ENCODE assay signal across 14 cellular contexts in genomic region chr11:77084581-77085191, GRCh38. TPM values are rescaled to one million over a fixed set of nuclear protein-coding genes. Genes with fewer than 3 reads are reported as not detected.
DNase-seq lines count a peak whose midpoint lies in the region; FAIRE-seq and TF ChIP-seq lines count a peak whose summit lies in the region.
"Had no signal": no experiment of that assay in that cellular context is flagged by ENCODE, and none has a peak within 500 bp of the region (broad histone marks: within the 10 kb centered on the region; RNA-seq: fewer than 3 reads in every experiment).

No MANE protein-coding gene starts in this region.

- H3K27me3 ChIP-seq in BE2C (no peaks in the 10 kb centered on the region), H9 (ENCODE audit: insufficient read depth, low read length) (no peaks in the 10 kb centered on the region), Karpas-422 (ENCODE audit: low read length) (no peaks in the 10 kb centered on the region)

- WGBS in H9 (ENCODE audit: extremely low coverage, insufficient read length, low lambda C conversion rate) = no CpG with 5 or more reads among the region's 25 CpGs

- peaks cover 3 to 4% of the 10 kb centered on the region in 2 experiments; a peak in 3 of 5 replicates for H3K9me3 Mint-ChIP-seq in H9
- H3K9me3 Mint-ChIP-seq: activated naive CD4-positive, alpha-beta T cell treated with anti-CD3 and anti-CD28 coated beads for 36 hours; naive thymus-derived CD4-positive, alpha-beta T cell had no signal

- H3T11ph ChIP-seq in H9 (ENCODE audit: low read length) = no peak overlapping the region

- no peak overlapping the region for H2BK12ac ChIP-seq in H9 (ENCODE audit: insufficient read length, low read depth, low read length)

- H3K27ac ChIP-seq in H9 (ENCODE audit: insufficient read length, low read depth, low read length) (no peak overlapping the region), kidney (ENCODE audit: low read depth in 2 of 2, low read length in 2 of 2) (no peak overlapping the region), Karpas-422 (ENCODE audit: low read length) (no peak overlapping the region)

- no peak overlapping the region for H3K23ac ChIP-seq in H9 (ENCODE audit: insufficient read length, low read depth, low read length)

- H3K4me3 Mint-ChIP-seq in H9 = no peak overlapping the region
- H3K4me3 Mint-ChIP-seq: activated naive CD4-positive, alpha-beta T cell treated with anti-CD3 and anti-CD28 coated beads for 36 hours; naive thymus-derived CD4-positive, alpha-beta T cell had no signal

- H3K36me3 ChIP-seq in BE2C = no peaks in the 10 kb centered on the region
- H3K36me3 ChIP-seq in kidney (ENCODE audit: control insufficient read depth in 1 of 2, insufficient read depth in 2 of 2, low read length in 2 of 2) = no peaks in the 10 kb centered on the region
- no peaks in the 10 kb centered on the region for H3K36me3 ChIP-seq in Karpas-422 (ENCODE audit: insufficient read depth, low read length)

- no peaks in the 10 kb centered on the region for H3K27me3 Mint-ChIP-seq in H9 (ENCODE audit: low read depth)
- H3K27me3 Mint-ChIP-seq: naive thymus-derived CD4-positive, alpha-beta T cell had no signal

- H3K36me3 Mint-ChIP-seq in H9 (ENCODE audit: insufficient read depth in 1 of 3, low read depth in 3 of 3) = no peaks in the 10 kb centered on the region; a peak in 4 of 7 replicates

- no peaks in the 10 kb centered on the region for H4K20me1 ChIP-seq in H9 (ENCODE audit: control insufficient read depth, insufficient read depth, insufficient read length)
- no peaks in the 10 kb centered on the region for H4K20me1 ChIP-seq in Karpas-422 (ENCODE audit: insufficient read depth, low read depth, low read length)

- no peak overlapping the region for H2BK120ac ChIP-seq in H9 (ENCODE audit: low read depth, low read length, poor library complexity, severe bottlenecking)

- H3K79me1 ChIP-seq in H9 (ENCODE audit: insufficient read depth, low read depth, low read length, poor library complexity, severe bottlenecking) = no peaks in the 10 kb centered on the region

- no peak overlapping the region for H3K56ac ChIP-seq in H9 (ENCODE audit: insufficient read length, low read depth, low read length)

- H3K18ac ChIP-seq in H9 (ENCODE audit: insufficient read length, low read depth, low read length) = no peak overlapping the region

- H3K4me1 ChIP-seq in BE2C = peaks cover 14% of the 10 kb centered on the region
- H3K4me1 ChIP-seq in H9 (ENCODE audit: insufficient read depth, low read length) = no peaks in the 10 kb centered on the region
- H3K4me1 ChIP-seq in kidney (ENCODE audit: control insufficient read depth in 1 of 2, insufficient read depth in 1 of 2, low read depth in 1 of 2, low read length in 2 of 2) = peaks cover 22 to 30% of the 10 kb centered on the region in 2 donors
- H3K4me1 ChIP-seq in Karpas-422 (ENCODE audit: low read length) = peaks cover 9% of the 10 kb centered on the region

- H4K8ac ChIP-seq in H9 (replicated peaks; ENCODE audit: insufficient read length, low read depth, low read length) = no peak overlapping the region

- H4K5ac ChIP-seq in H9 (ENCODE audit: insufficient read length, low read depth, low read length) = no peak overlapping the region

- H3K4me1 Mint-ChIP-seq in H9 = peaks cover 6 to 8% of the 10 kb centered on the region in 2 experiments

- no peak overlapping the region for H2BK20ac ChIP-seq in H9 (ENCODE audit: low read depth, low read length, poor library complexity, severe bottlenecking)

- H3K14ac ChIP-seq in H9 (ENCODE audit: insufficient read depth, low read length) = no peak overlapping the region

- H3K4ac ChIP-seq in H9 (ENCODE audit: low read depth, low read length) = no peak overlapping the region

- H4K91ac ChIP-seq in H9 (ENCODE audit: insufficient read length, low read depth, low read length) = no peak overlapping the region

- H3K9me2 ChIP-seq in Karpas-422 (replicated peaks; ENCODE audit: insufficient read depth, low read length) = no peaks in the 10 kb centered on the region

- peak; percentile 7 for DNase-seq in BE2C
- no peak for DNase-seq in H9
- peak; percentile 68 for DNase-seq in kidney
- peak; percentile 62 for DNase-seq in posterior vena cava (ENCODE audit: low spot score)
- no peak for DNase-seq in NAMALWA (ENCODE audit: low spot score)
- no peak for DNase-seq in HK-2 (ENCODE audit: unreplicated experiment)
- DNase-seq in Karpas-422 = no peak
- DNase-seq: activated naive CD4-positive, alpha-beta T cell treated with anti-CD3 and anti-CD28 coated beads for 36 hours; effector CD4-positive, alpha-beta T cell; Kasumi-1; naive thymus-derived CD4-positive, alpha-beta T cell; NCI-H1417; NK-92 treated with Interleukin-12 subunit alpha and Interleukin-12 subunit beta, amount 100 ng/mL, for 24 hours had no signal

- H3K79me2 ChIP-seq in H9 (ENCODE audit: insufficient read depth, low read length) (no peaks in the 10 kb centered on the region), Karpas-422 (ENCODE audit: low read length) (no peaks in the 10 kb centered on the region)

- no peak for TF ChIP-seq CTCF in BE2C (IDR thresholded peaks at IDR 0.05; ENCODE audit: low read depth, low read length)
- TF ChIP-seq CTCF in H9 (conservative IDR thresholded peaks at IDR 0.05) = no peak
- no peak for TF ChIP-seq CTCF in kidney (IDR thresholded peaks at IDR 0.05; ENCODE audit: borderline replicate concordance, extremely low read depth, insufficient read depth)

- no peak overlapping the region for H2AFZ ChIP-seq in H9 (ENCODE audit: low read length)
- no peak overlapping the region for H2AFZ ChIP-seq in Karpas-422 (ENCODE audit: low read length)

- H3K9ac ChIP-seq in H9 (ENCODE audit: extremely low read depth, insufficient read length, low read length) (no peak overlapping the region), kidney (ENCODE audit: low read length in 2 of 2) (no peak overlapping the region), Karpas-422 (ENCODE audit: low read length) (no peak overlapping the region)

- no peak overlapping the region for H2AK5ac ChIP-seq in H9 (ENCODE audit: insufficient read length, low read length)

- H3K4me3 ChIP-seq in BE2C (ENCODE audit: low read depth, low read length) (no peak overlapping the region), kidney (ENCODE audit: low read length in 2 of 2) (no peak overlapping the region), Karpas-422 (ENCODE audit: low read length) (no peak overlapping the region)

- FAIRE-seq in kidney (lab: Jason Lieb, UNC) = no peak
- FAIRE-seq: H54 had no signal

- H3K27ac Mint-ChIP-seq in H9 = peak overlapping the region; percentile 70 to 92 (median 87); a peak in 3 of 7 replicates
- H3K27ac Mint-ChIP-seq: activated naive CD4-positive, alpha-beta T cell treated with anti-CD3 and anti-CD28 coated beads for 36 hours had no signal

- no peak overlapping the region for H2BK5ac ChIP-seq in H9 (ENCODE audit: insufficient read length, low read length)

- H3K9me3 ChIP-seq in BE2C = no peaks in the 10 kb centered on the region
- H3K9me3 ChIP-seq in H9 (ENCODE audit: control insufficient read depth, low read depth, low read length) = no peaks in the 10 kb centered on the region
- H3K9me3 ChIP-seq in kidney (ENCODE audit: control insufficient read depth in 1 of 2, low read length in 2 of 2) = no peaks in the 10 kb centered on the region
- no peaks in the 10 kb centered on the region for H3K9me3 ChIP-seq in Karpas-422 (ENCODE audit: low read length)

- H3K4me2 ChIP-seq in H9 (ENCODE audit: insufficient read depth, insufficient read length, low read length) = no peak overlapping the region
- H3K4me2 ChIP-seq in Karpas-422 (ENCODE audit: low read depth, low read length, poor library complexity, severe bottlenecking) = no peak overlapping the region

- intact Hi-C loops in kidney (cut with DNase I) (loop anchor here (5.0 kb wide), 1 partner anchor 32 kb away; no protein-coding TSS in a partner anchor), posterior vena cava (cut with DNase I) (no loop called here)

- H3K23me2 ChIP-seq in H9 (ENCODE audit: insufficient read length, low read depth, low read length, poor library complexity, severe bottlenecking) = no peaks in the 10 kb centered on the region

- H2BK15ac ChIP-seq in H9 (ENCODE audit: low read depth, low read length) = no peak overlapping the region

RNA-seq across cellular contexts. Expression of gene CAPN5, which starts 17.9 kb away (rescaled TPM):
- 13.2 TPM for polyA plus RNA-seq in BE2C (2012; ENCODE audit: insufficient read depth, insufficient read length, low read depth)
- total RNA-seq in H9 (2021) (16.7 and 17.1 TPM in 2 replicates), kidney (36.0 TPM), posterior vena cava (10 to 100 TPM; 14.4 to 23.4 TPM)
- 20.0 TPM for polyA plus RNA-seq in kidney (ENCODE audit: insufficient read depth, low read depth, low replicate concordance)
- total RNA-seq in Karpas-422 (2014; rRNA removed; shearing (Covaris generic); ENCODE audit: low replicate concordance) = 0.07 and 0.54 TPM in 2 replicates

RNA-seq across cellular contexts. Expression of gene OMP, which starts 18.0 kb away (rescaled TPM):
- polyA plus RNA-seq in BE2C (2012; ENCODE audit: insufficient read depth, insufficient read length, low read depth) = 0.94 TPM
- total RNA-seq in H9 (2021) = 0.86 TPM in 1 of 2 replicates, not detected in the other
- total RNA-seq in kidney = 1.8 TPM
- not detected for polyA plus RNA-seq in kidney (ENCODE audit: insufficient read depth, low read depth, low replicate concordance)
- under 1 TPM in 1 of 2 donors, not detected in 1; 0.76 TPM for total RNA-seq in posterior vena cava
- not detected in 2 replicates for total RNA-seq in Karpas-422 (2014; rRNA removed; shearing (Covaris generic); ENCODE audit: low replicate concordance)
- total RNA-seq: activated naive CD4-positive, alpha-beta T cell treated with anti-CD3 and anti-CD28 coated beads for 36 hours had no signal
- polyA plus RNA-seq: naive thymus-derived CD4-positive, alpha-beta T cell had no signal

RNA-seq across cellular contexts. Expression of gene MYO7A, which starts 43.4 kb away (rescaled TPM):
- polyA plus RNA-seq in BE2C (2012; ENCODE audit: insufficient read depth, insufficient read length, low read depth) = 0.36 TPM
- total RNA-seq in H9 (2021) (1.6 and 2.2 TPM in 2 replicates), kidney (10.7 TPM), posterior vena cava (10 to 100 TPM; 12.2 to 17.3 TPM)
- polyA plus RNA-seq in kidney (ENCODE audit: insufficient read depth, low read depth, low replicate concordance) = 6.1 TPM
- total RNA-seq in Karpas-422 (2014; rRNA removed; shearing (Covaris generic); ENCODE audit: low replicate concordance) = not detected in 2 replicates
- total RNA-seq: activated naive CD4-positive, alpha-beta T cell treated with anti-CD3 and anti-CD28 coated beads for 36 hours had no signal
- polyA plus RNA-seq: naive thymus-derived CD4-positive, alpha-beta T cell had no signal

RNA-seq across cellular contexts. Expression of gene B3GNT6, which starts 50.5 kb away (rescaled TPM):
- not detected for polyA plus RNA-seq in BE2C (2012; ENCODE audit: insufficient read depth, insufficient read length, low read depth)
- total RNA-seq in H9 (2021) = not detected in 2 replicates
- total RNA-seq in kidney = not detected
- polyA plus RNA-seq in kidney (ENCODE audit: insufficient read depth, low read depth, low replicate concordance) = not detected
- not detected for total RNA-seq in posterior vena cava
- total RNA-seq in Karpas-422 (2014; rRNA removed; shearing (Covaris generic); ENCODE audit: low replicate concordance) = not detected in 2 replicates
- total RNA-seq: activated naive CD4-positive, alpha-beta T cell treated with anti-CD3 and anti-CD28 coated beads for 36 hours; naive thymus-derived CD4-positive, alpha-beta T cell had no signal
- polyA plus RNA-seq: naive thymus-derived CD4-positive, alpha-beta T cell had no signal

Comparison
In these comparisons a context has a peak if more than half of its experiments do, and no peak if none do; other contexts are left out.
1. DNase-seq: peak in BE2C (single experiment), kidney (single experiment) and posterior vena cava (single experiment); none in H9 (single experiment), NAMALWA (single experiment), HK-2 (single experiment) and Karpas-422 (single experiment).